30 cellular contexts compared by ENCODE assay signal in genomic region chr4:15577508-15577907, GRCh38.
DNase-seq lines count a peak whose midpoint lies in the region; ATAC-seq and TF ChIP-seq lines count a peak whose summit lies in the region.
"Had no signal": no experiment of that assay in that cellular context is flagged by ENCODE, and none has a peak within 500 bp of the region (broad histone marks: within the 10 kb centered on the region; RNA-seq: fewer than 3 reads in every experiment).

No MANE protein-coding gene starts in this region.

- H3K27me3 ChIP-seq in adipocyte (replicated peaks; ENCODE audit: control insufficient read depth, insufficient read depth, low read length), result no peaks in the 10 kb centered on the region
- H3K27me3 ChIP-seq in SJCRH30, result no peaks in the 10 kb centered on the region
- H3K27me3 ChIP-seq: esophagus muscularis mucosa, MG63, stomach, tibial nerve had no signal

- H3K36me3 ChIP-seq in adipocyte (ENCODE audit: control insufficient read depth, insufficient read depth, low read length, severe bottlenecking), result peaks cover 8% of the 10 kb centered on the region
- H3K36me3 ChIP-seq in SJCRH30, result peaks cover 2% of the 10 kb centered on the region; the same call in 1 of the 2 replicates
- H3K36me3 ChIP-seq: MG63 had no signal

- peaks cover 23% of the 10 kb centered on the region for H3K4me1 ChIP-seq in adipocyte (ENCODE audit: control insufficient read depth, insufficient read depth, low read length)
- H3K4me1 ChIP-seq in SJCRH30, result peaks cover 9% of the 10 kb centered on the region; the same call in 1 of the 2 replicates
- H3K4me1 ChIP-seq: stomach, tibial nerve had no signal

- H3K9me3 ChIP-seq in adipocyte (ENCODE audit: control insufficient read depth, low read length) (no peaks in the 10 kb centered on the region), SJCRH30 (replicated peaks) (no peaks in the 10 kb centered on the region)
- H3K9me3 ChIP-seq: esophagus muscularis mucosa, MG63, stomach, tibial nerve had no signal

- H3K4me3 ChIP-seq in adipocyte (ENCODE audit: low read length), result no peak overlapping the region
- no peak overlapping the region for H3K4me3 ChIP-seq in fibroblast of pulmonary artery (replicated peaks; ENCODE audit: low read depth, low read length)
- H3K4me3 ChIP-seq in retinal pigment epithelial cell (ENCODE audit: low read length), result no peak overlapping the region
- no peak overlapping the region for H3K4me3 ChIP-seq in SJCRH30
- H3K4me3 ChIP-seq: coronary artery, esophagus muscularis mucosa, MG63, smooth muscle cell, stomach, tibial nerve had no signal

- H3K27ac ChIP-seq in SJCRH30, result no peak overlapping the region
- H3K27ac ChIP-seq: coronary artery, esophagus muscularis mucosa, stomach, tibial nerve, WERI-Rb-1 had no signal

- no peak overlapping the region for H3K9ac ChIP-seq in adipocyte (ENCODE audit: low read length)

- DNase-seq in AG20443 (ENCODE audit: low spot score), result peak; percentile 22
- DNase-seq in adipocyte (ENCODE audit: low read depth), result peak; percentile 70
- DNase-seq in fibroblast of pulmonary artery (ENCODE audit: low read depth), result peak; percentile 13
- peak; percentile 19 for DNase-seq in retinal pigment epithelial cell (ENCODE audit: low read depth)
- no peak for DNase-seq in DMS79 treated with DMSO at 0.1 percent for 48 hours (lab: John Stamatoyannopoulos, UW)
- DNase-seq in SJCRH30, result no peak
- DNase-seq: activated CD4-positive, alpha-beta T cell treated with anti-CD3 and anti-CD28 coated beads for 48 hours; activated T-cell treated with anti-CD3 and anti-CD28 coated beads, Interleukin-2, amount 50 U/mL, for 48 hours; CD4-positive, alpha-beta T cell; KBM-7; MG63; midbrain; naive thymus-derived CD4-positive, alpha-beta T cell; NCI-H1105 treated with DMSO at 0.1 percent for 48 hours; NCI-H2081; NCI-H2227 treated with DMSO at 0.1 percent for 48 hours; NCI-H69; occipital lobe; SHP77; stimulated activated CD4-positive, alpha-beta T cell treated with anti-CD3 and anti-CD28 coated beads, Interleukin-1b, Interleukin-23, amount 100 ng/mL, for 48 hours; stimulated activated CD8-positive, alpha-beta memory T cell treated with anti-CD3 and anti-CD28 coated beads, Interleukin-4, amount 100 ng/mL, for 48 hours; stomach; T1000; WERI-Rb-1 had no signal

- TF ChIP-seq CTCF in fibroblast of pulmonary artery (IDR thresholded peaks at IDR 0.05; ENCODE audit: low read length, missing control alignments), result no peak
- no peak for TF ChIP-seq CTCF in retinal pigment epithelial cell (conservative IDR thresholded peaks at IDR 0.05; ENCODE audit: low read depth, low read length)

- no peak for ATAC-seq in GM21360 (IDR thresholded peaks at IDR 0.05; ENCODE audit: unreplicated experiment)
- ATAC-seq: HCT116; naive thymus-derived CD4-positive, alpha-beta T cell had no signal

Comparison
In these comparisons a context has a peak if more than half of its experiments do, and no peak if none do; other contexts are left out.
1. DNase-seq: peak in AG20443 (single experiment), adipocyte (single experiment), fibroblast of pulmonary artery (single experiment) and retinal pigment epithelial cell (single experiment); none in DMS79 treated with DMSO at 0.1 percent for 48 hours (single experiment) and SJCRH30 (0 of 2).